In the genomic region with DNA sequence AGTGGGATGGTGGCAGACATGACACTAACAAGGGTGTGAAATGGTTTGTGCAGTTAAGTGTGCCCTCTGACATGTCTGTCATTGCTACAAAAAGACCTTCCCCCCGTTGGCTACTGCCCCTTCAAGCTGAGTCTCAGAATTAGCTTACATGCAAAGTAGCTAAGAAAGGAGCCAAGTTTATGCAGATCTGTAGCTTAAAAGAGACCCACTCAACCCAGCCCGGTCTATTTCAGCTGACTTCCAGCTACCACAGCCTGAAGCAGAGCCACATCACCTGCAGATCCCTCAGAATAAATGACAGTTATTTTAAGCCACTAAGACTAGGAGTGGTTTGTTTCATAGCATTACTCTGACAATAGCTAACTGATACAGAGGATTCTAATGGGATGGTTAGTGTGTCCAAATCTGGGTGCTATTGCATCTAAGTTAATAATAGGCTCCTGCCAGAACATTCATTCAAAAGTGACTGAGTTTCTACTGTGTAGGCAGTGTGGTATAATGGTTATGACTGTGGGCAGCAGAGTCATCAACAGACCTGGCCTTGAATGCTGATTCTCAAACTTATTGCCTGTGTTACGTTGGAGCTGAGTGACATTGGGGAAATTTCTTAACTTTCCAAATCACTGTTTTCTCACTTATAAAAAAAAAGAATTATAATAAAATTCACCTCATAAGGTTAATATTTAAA, we compare ENCODE assay signal across 1 cellular context.
TF ChIP-seq lines count a peak whose summit lies in the region.

No MANE protein-coding gene starts in this region.

TF ChIP-seq in endothelial cell of umbilical vein, 7 proteins besides CTCF, POLR2A, EP300 and RAD21:
- TF ChIP-seq JUN (IDR thresholded peaks at IDR 0.05; ENCODE audit: borderline replicate concordance, insufficient read depth, insufficient read length, low read depth): no peak
- no peak for TF ChIP-seq EZH2 (IDR thresholded peaks at IDR 0.05; ENCODE audit: borderline replicate concordance, low read depth, low read length, severe bottlenecking)
- no peak for TF ChIP-seq FOS (IDR thresholded peaks at IDR 0.05; ENCODE audit: borderline replicate concordance, insufficient read depth, low read length)
- TF ChIP-seq, protein P1, sequence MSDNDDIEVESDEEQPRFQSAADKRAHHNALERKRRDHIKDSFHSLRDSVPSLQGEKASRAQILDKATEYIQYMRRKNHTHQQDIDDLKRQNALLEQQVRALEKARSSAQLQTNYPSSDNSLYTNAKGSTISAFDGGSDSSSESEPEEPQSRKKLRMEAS (IDR thresholded peaks at IDR 0.05; ENCODE audit: insufficient read depth, insufficient read length): no peak
- TF ChIP-seq GATA2 (IDR thresholded peaks at IDR 0.05; ENCODE audit: insufficient read depth, insufficient read length, low read depth, low read length): no peak
- no peak for TF ChIP-seq POLR2AphosphoS5 (IDR thresholded peaks at IDR 0.05; ENCODE audit: insufficient read depth, low read depth, low read length)
- no peak for TF ChIP-seq MYC (IDR thresholded peaks at IDR 0.05; ENCODE audit: low read depth, low read length)
TF ChIP-seq in endothelial cell of umbilical vein: peak in this region for 0.
